Comparison of ENCODE assay signal across 25 cellular contexts in genomic region chr12:12400793-12401192, GRCh38.
"Had no signal": no experiment of that assay in that cellular context is flagged by ENCODE, and none has a peak within 500 bp of the region (broad histone marks: within the 10 kb centered on the region; RNA-seq: fewer than 3 reads in every experiment).

No MANE protein-coding gene starts in this region.

- H3K36me3 ChIP-seq: left ventricle myocardium inferior, lower lobe of right lung, neural progenitor cell, pancreas, tibial artery, upper lobe of left lung had no signal

- H3K4me3 ChIP-seq: coronary artery, left ventricle myocardium inferior, lower lobe of right lung, neural progenitor cell, pancreas, smooth muscle cell, tibial artery, upper lobe of left lung had no signal

- H3K9me3 ChIP-seq: left ventricle myocardium inferior, lower lobe of right lung, pancreas, tibial artery, upper lobe of left lung had no signal

- H3K27ac Mint-ChIP-seq: endodermal cell, memory B cell, mesothelial cell of epicardium, neural progenitor cell, progenitor cell of endocrine pancreas had no signal

- H3K27me3 Mint-ChIP-seq: memory B cell, progenitor cell of endocrine pancreas had no signal

- H3K4me3 Mint-ChIP-seq: endodermal cell; memory B cell; mesothelial cell of epicardium; natural killer cell; neural progenitor cell; stimulated activated effector memory CD8-positive, alpha-beta T cell treated with anti-CD3 and anti-CD28 coated beads, Interleukin-12 subunit alpha, Interleukin-12 subunit beta, amount 100 ng/mL, for 72 hours had no signal

- H3K9me3 Mint-ChIP-seq: natural killer cell; stimulated activated effector memory CD8-positive, alpha-beta T cell treated with anti-CD3 and anti-CD28 coated beads, Interleukin-12 subunit alpha, Interleukin-12 subunit beta, amount 100 ng/mL, for 72 hours had no signal

- H2AFZ ChIP-seq: neural progenitor cell had no signal

- FAIRE-seq: endothelial cell of umbilical vein had no signal

- H3K9ac ChIP-seq: neural progenitor cell had no signal

- H3K27ac ChIP-seq: foreskin keratinocyte, neural progenitor cell had no signal

- DNase-seq: effector CD4-positive, alpha-beta T cell; endodermal cell; erythroblast; foreskin keratinocyte; kidney; left cardiac atrium; left ventricle myocardium inferior; lower lobe of right lung; natural killer cell; nucleus accumbens; pancreas; right cardiac atrium; stimulated activated CD4-positive, alpha-beta T cell treated with anti-CD3 and anti-CD28 coated beads, Interleukin-2, amount 100 ng/mL, for 48 hours; stimulated activated CD8-positive, alpha-beta memory T cell treated with anti-CD3 and anti-CD28 coated beads, Interleukin-4, amount 100 ng/mL, for 48 hours; stimulated activated naive CD8-positive, alpha-beta T cell treated with anti-CD3 and anti-CD28 coated beads, Interleukin-15, Interleukin-2, amounts not matched to agents 100 U/mL and 50 U/mL, for 24 hours; tibial artery; upper lobe of left lung had no signal

- H3K4me2 ChIP-seq: neural progenitor cell, smooth muscle cell had no signal

- H3K27me3 ChIP-seq: foreskin keratinocyte, neural progenitor cell, pancreas, tibial artery, upper lobe of left lung had no signal

- ATAC-seq: foreskin keratinocyte; left cardiac atrium; right cardiac atrium; stimulated activated effector memory CD8-positive, alpha-beta T cell treated with anti-CD3 and anti-CD28 coated beads, Interleukin-12 subunit alpha, Interleukin-12 subunit beta, amount 100 ng/mL, for 72 hours had no signal

- H3K36me3 Mint-ChIP-seq: natural killer cell; stimulated activated effector memory CD8-positive, alpha-beta T cell treated with anti-CD3 and anti-CD28 coated beads, Interleukin-12 subunit alpha, Interleukin-12 subunit beta, amount 100 ng/mL, for 72 hours had no signal
